11 cellular contexts compared by ENCODE assay signal in genomic region chr17:64202683-64203430, GRCh38.
DNase-seq lines count a peak whose midpoint lies in the region; ATAC-seq and TF ChIP-seq lines count a peak whose summit lies in the region.
"Had no signal": no experiment of that assay in that cellular context is flagged by ENCODE, and none has a peak within 500 bp of the region (broad histone marks: within the 10 kb centered on the region; RNA-seq: fewer than 3 reads in every experiment).

No MANE protein-coding gene starts in this region.

- peak; percentile 50 for ATAC-seq in activated CD8-positive, alpha-beta T cell treated with anti-CD3 and anti-CD28 coated beads for 36 hours
- no peak for ATAC-seq in activated CD8-positive, alpha-beta T cell treated with anti-CD3 and anti-CD28 coated beads, Interleukin-2, amount 10 ng/mL, durations not matched to agents 7 days and 5 days
- peak; percentile 70 to 86 for ATAC-seq in stimulated activated naive B cell treated with anti-CD40 and anti-IgM and Interleukin-4, amounts not matched to agents 10 μg/mL and 1 μg/mL and 100 μg/mL, for 72 hours (replicated peaks)

- H3K36me3 Mint-ChIP-seq in activated CD8-positive, alpha-beta T cell treated with anti-CD3 and anti-CD28 coated beads for 36 hours (ENCODE audit: low read depth): peaks cover 10% of the 10 kb centered on the region
- peaks cover 8% of the 10 kb centered on the region for H3K36me3 Mint-ChIP-seq in activated CD8-positive, alpha-beta T cell treated with anti-CD3 and anti-CD28 coated beads, Interleukin-2, amount 10 ng/mL, durations not matched to agents 7 days and 5 days (ENCODE audit: low read depth)
- H3K36me3 Mint-ChIP-seq in stimulated activated naive B cell treated with anti-CD40 and anti-IgM and Interleukin-4, amounts not matched to agents 10 μg/mL and 1 μg/mL and 100 μg/mL, for 72 hours: peaks cover 13 to 14% of the 10 kb centered on the region in 2 donors

- CTCF ChIA-PET in activated CD8-positive, alpha-beta T cell treated with anti-CD3 and anti-CD28 coated beads for 36 hours (lab: Charles Lee): interaction anchor here (1.1 to 1.9 kb wide), 4 partner anchors 36 to 88 kb away, joined by 3 to 5 read pairs (median 4); no protein-coding TSS in a partner anchor
- CTCF ChIA-PET in activated CD8-positive, alpha-beta T cell treated with anti-CD3 and anti-CD28 coated beads, Interleukin-2, amount 10 ng/mL, durations not matched to agents 7 days and 5 days (lab: Charles Lee): interaction anchor here (0.7 kb wide), 1 partner anchor 178 kb away, joined by 3 read pairs; no protein-coding TSS in a partner anchor

- no peak for TF ChIP-seq CTCF in activated CD8-positive, alpha-beta T cell treated with anti-CD3 and anti-CD28 coated beads for 36 hours (IDR thresholded peaks at IDR 0.05)
- no peak for TF ChIP-seq CTCF in GM20000 (IDR thresholded peaks at IDR 0.05; ENCODE audit: extremely low read depth, missing control alignments)

- peak overlapping the region; percentile 93 for H3K27ac ChIP-seq in caudate nucleus (ENCODE audit: low read depth, low read length)
- H3K27ac ChIP-seq: esophagus squamous epithelium had no signal

- POLR2A ChIA-PET in activated CD8-positive, alpha-beta T cell treated with anti-CD3 and anti-CD28 coated beads for 36 hours (lab: Charles Lee): interaction anchor here (0.5 to 1.5 kb wide), 3 partner anchors 57 to 79 kb away, joined by 3 to 7 read pairs (median 4); no protein-coding TSS in a partner anchor
- POLR2A ChIA-PET in activated CD8-positive, alpha-beta T cell treated with anti-CD3 and anti-CD28 coated beads, Interleukin-2, amount 10 ng/mL, durations not matched to agents 7 days and 5 days (lab: Charles Lee): no interaction called here

- H3K4me1 Mint-ChIP-seq in activated CD8-positive, alpha-beta T cell treated with anti-CD3 and anti-CD28 coated beads for 36 hours (ENCODE audit: low read depth): peaks cover 45% of the 10 kb centered on the region
- peaks cover 13% of the 10 kb centered on the region for H3K4me1 Mint-ChIP-seq in activated CD8-positive, alpha-beta T cell treated with anti-CD3 and anti-CD28 coated beads, Interleukin-2, amount 10 ng/mL, durations not matched to agents 7 days and 5 days (ENCODE audit: low read depth)
- H3K4me1 Mint-ChIP-seq in stimulated activated naive B cell treated with anti-CD40 and anti-IgM and Interleukin-4, amounts not matched to agents 10 μg/mL and 1 μg/mL and 100 μg/mL, for 72 hours: peaks cover 34 to 51% of the 10 kb centered on the region in 2 donors

- H3K27me3 Mint-ChIP-seq in activated CD8-positive, alpha-beta T cell treated with anti-CD3 and anti-CD28 coated beads for 36 hours: no peaks in the 10 kb centered on the region
- H3K27me3 Mint-ChIP-seq in activated CD8-positive, alpha-beta T cell treated with anti-CD3 and anti-CD28 coated beads, Interleukin-2, amount 10 ng/mL, durations not matched to agents 7 days and 5 days (ENCODE audit: low read depth): no peaks in the 10 kb centered on the region
- no peaks in the 10 kb centered on the region for H3K27me3 Mint-ChIP-seq in stimulated activated naive B cell treated with anti-CD40 and anti-IgM and Interleukin-4, amounts not matched to agents 10 μg/mL and 1 μg/mL and 100 μg/mL, for 72 hours

- intact Hi-C loops in activated CD8-positive, alpha-beta T cell treated with anti-CD3 and anti-CD28 coated beads for 36 hours (cut with micrococcal nuclease): no loop called here

- H3K27ac Mint-ChIP-seq in activated CD8-positive, alpha-beta T cell treated with anti-CD3 and anti-CD28 coated beads for 36 hours: no peak overlapping the region
- no peak overlapping the region for H3K27ac Mint-ChIP-seq in activated CD8-positive, alpha-beta T cell treated with anti-CD3 and anti-CD28 coated beads, Interleukin-2, amount 10 ng/mL, durations not matched to agents 7 days and 5 days
- H3K27ac Mint-ChIP-seq in stimulated activated naive B cell treated with anti-CD40 and anti-IgM and Interleukin-4, amounts not matched to agents 10 μg/mL and 1 μg/mL and 100 μg/mL, for 72 hours: peak overlapping the region; percentile 84

- DNase-seq in activated CD8-positive, alpha-beta T cell treated with anti-CD3 and anti-CD28 coated beads for 36 hours: peak; percentile 39
- no peak for DNase-seq in activated CD8-positive, alpha-beta T cell treated with anti-CD3 and anti-CD28 coated beads, Interleukin-2, amount 10 ng/mL, durations not matched to agents 7 days and 5 days
- DNase-seq in caudate nucleus (lab: John Stamatoyannopoulos, UW) (peak in 54 of 61 donors; percentile 15 to 82 (median 50)), kidney glomerular epithelial cell (lab: John Stamatoyannopoulos, UW) (peak; percentile 59), NCI-H146 (lab: John Stamatoyannopoulos, UW) (no peak), GM20000 (ENCODE audit: low spot score) (no peak), T-helper 1 cell (no peak)
- DNase-seq in stimulated activated naive B cell treated with anti-CD40 and anti-IgM and Interleukin-4, amounts not matched to agents 10 μg/mL and 1 μg/mL and 100 μg/mL, for 72 hours: peak; percentile 34
- DNase-seq: activated CD4-positive, alpha-beta T cell treated with anti-CD3 and anti-CD28 coated beads, Interleukin-2, amount 50 U/mL, for 1 hour; esophagus squamous epithelium; NCI-H2029 had no signal

- H3K4me3 Mint-ChIP-seq in activated CD8-positive, alpha-beta T cell treated with anti-CD3 and anti-CD28 coated beads for 36 hours: no peak overlapping the region
- H3K4me3 Mint-ChIP-seq in activated CD8-positive, alpha-beta T cell treated with anti-CD3 and anti-CD28 coated beads, Interleukin-2, amount 10 ng/mL, durations not matched to agents 7 days and 5 days: no peak overlapping the region
- H3K4me3 Mint-ChIP-seq in stimulated activated naive B cell treated with anti-CD40 and anti-IgM and Interleukin-4, amounts not matched to agents 10 μg/mL and 1 μg/mL and 100 μg/mL, for 72 hours: peak overlapping the region; percentile 13 to 62

- peaks cover 2% of the 10 kb centered on the region for H3K9me3 Mint-ChIP-seq in activated CD8-positive, alpha-beta T cell treated with anti-CD3 and anti-CD28 coated beads for 36 hours
- H3K9me3 Mint-ChIP-seq in activated CD8-positive, alpha-beta T cell treated with anti-CD3 and anti-CD28 coated beads, Interleukin-2, amount 10 ng/mL, durations not matched to agents 7 days and 5 days (ENCODE audit: insufficient read depth): peaks cover 8% of the 10 kb centered on the region
- no peaks in the 10 kb centered on the region for H3K9me3 Mint-ChIP-seq in stimulated activated naive B cell treated with anti-CD40 and anti-IgM and Interleukin-4, amounts not matched to agents 10 μg/mL and 1 μg/mL and 100 μg/mL, for 72 hours

Comparison
In these comparisons a context has a peak if more than half of its experiments do, and no peak if none do; other contexts are left out.
1. DNase-seq: peak in activated CD8-positive, alpha-beta T cell treated with anti-CD3 and anti-CD28 coated beads for 36 hours (single experiment), caudate nucleus (54 of 61), kidney glomerular epithelial cell (single experiment) and stimulated activated naive B cell treated with anti-CD40 and anti-IgM and Interleukin-4, amounts not matched to agents 10 μg/mL and 1 μg/mL and 100 μg/mL, for 72 hours (single experiment); none in activated CD8-positive, alpha-beta T cell treated with anti-CD3 and anti-CD28 coated beads, Interleukin-2, amount 10 ng/mL, durations not matched to agents 7 days and 5 days (single experiment), NCI-H146 (single experiment), GM20000 (single experiment) and T-helper 1 cell (0 of 5).
2. H3K4me3 Mint-ChIP-seq: peak in stimulated activated naive B cell treated with anti-CD40 and anti-IgM and Interleukin-4, amounts not matched to agents 10 μg/mL and 1 μg/mL and 100 μg/mL, for 72 hours (2 of 2); none in activated CD8-positive, alpha-beta T cell treated with anti-CD3 and anti-CD28 coated beads for 36 hours (single experiment) and activated CD8-positive, alpha-beta T cell treated with anti-CD3 and anti-CD28 coated beads, Interleukin-2, amount 10 ng/mL, durations not matched to agents 7 days and 5 days (single experiment).